ENCODE assay signal across 14 cellular contexts in the genomic region with DNA sequence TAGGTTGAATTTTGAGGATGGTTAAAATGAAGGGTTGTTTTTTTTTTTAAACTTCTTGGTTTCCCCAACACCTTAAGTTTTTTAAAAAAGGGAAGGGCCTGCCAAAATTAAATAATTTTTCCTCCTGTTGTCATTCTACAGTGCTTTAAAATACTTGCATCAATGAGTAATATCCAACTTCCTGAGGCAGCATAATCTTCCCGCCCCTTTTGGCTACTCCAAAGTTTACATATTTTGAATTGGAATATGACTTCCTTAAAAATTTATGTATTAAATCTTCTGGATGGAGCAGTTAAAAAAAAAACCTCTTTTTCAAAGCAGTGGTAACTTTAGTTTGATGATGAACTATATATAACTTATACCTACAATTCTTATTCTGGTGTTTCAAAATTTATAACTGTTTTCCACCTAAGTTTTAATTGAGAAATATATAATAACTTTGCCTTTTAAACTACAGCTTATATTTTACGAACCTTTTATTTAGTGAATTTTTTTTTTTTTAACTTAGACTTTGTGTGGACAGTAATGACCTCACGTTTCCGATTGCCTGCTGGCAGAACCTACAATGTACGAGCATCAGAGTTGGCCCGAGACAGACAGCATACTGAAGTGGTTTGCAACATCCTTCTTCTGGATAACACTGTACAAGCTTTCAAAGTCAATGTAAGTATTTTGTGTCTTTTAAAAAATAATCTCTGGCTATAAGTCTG. TPM values are rescaled to one million over a fixed set of nuclear protein-coding genes. Genes with fewer than 3 reads are reported as not detected.
DNase-seq lines count a peak whose midpoint lies in the region; ATAC-seq, FAIRE-seq and TF ChIP-seq lines count a peak whose summit lies in the region.
"Had no signal": no experiment of that assay in that cellular context is flagged by ENCODE, and none has a peak within 500 bp of the region (broad histone marks: within the 10 kb centered on the region; RNA-seq: fewer than 3 reads in every experiment).

No MANE protein-coding gene starts in this region.

- H3K27ac ChIP-seq in vagina = no peak overlapping the region
- H3K27ac ChIP-seq: esophagus squamous epithelium had no signal

- no peak overlapping the region for H3K4me3 ChIP-seq in foreskin fibroblast (ENCODE audit: low read depth in 1 of 2, low read length in 2 of 2)
- H3K4me3 ChIP-seq in vagina = no peak overlapping the region
- H3K4me3 ChIP-seq: esophagus squamous epithelium had no signal

- no peaks in the 10 kb centered on the region for H3K36me3 ChIP-seq in vagina

- H3K9me3 ChIP-seq in vagina = no peaks in the 10 kb centered on the region
- H3K9me3 ChIP-seq: esophagus squamous epithelium had no signal

- intact Hi-C loops in Right ventricle myocardium inferior (cut with DNase I) = no loop called here
- intact Hi-C loops in cardiac septum (cut with DNase I) = no loop called here
- intact Hi-C loops in vagina (cut with DNase I) = loop anchor here (10.0 kb wide), 1 partner anchor 45 kb away; no protein-coding TSS in a partner anchor

- DNase-seq in Right ventricle myocardium inferior (ENCODE audit: missing footprints) (no peak), cardiac septum (ENCODE audit: low spot score) (no peak), foreskin fibroblast (peak; percentile 78 to 86), vagina (ENCODE audit: extremely low spot score in 2 of 2) (no peak), NCI-H524 (lab: John Stamatoyannopoulos, UW) (no peak), NCI-H2227 (lab: John Stamatoyannopoulos, UW; ENCODE audit: unreplicated experiment) (no peak)
- DNase-seq: activated CD4-positive, alpha-beta T cell treated with anti-CD3 and anti-CD28 coated beads for 1 hour; C1 segment of cervical spinal cord; esophagus squamous epithelium; Kasumi-1 had no signal

- peaks cover 9% of the 10 kb centered on the region for H3K4me1 ChIP-seq in vagina

- TF ChIP-seq POLR2A in vagina (IDR thresholded peaks at IDR 0.05) = no peak

- no peak for TF ChIP-seq CTCF in foreskin fibroblast (IDR thresholded peaks at IDR 0.05; ENCODE audit: low read depth, low read length)
- no peak for TF ChIP-seq CTCF in vagina (IDR thresholded peaks at IDR 0.05)

- ATAC-seq in Right ventricle myocardium inferior = peak; percentile 74
- no peak for ATAC-seq in HG03469 (IDR thresholded peaks at IDR 0.05; ENCODE audit: unreplicated experiment)
- ATAC-seq: activated naive CD4-positive, alpha-beta T cell treated with anti-CD3 and anti-CD28 coated beads, Interleukin-2, amount 50 U/mL, for 72 hours; stimulated activated memory B cell treated with anti-CD40 and anti-IgM and Interleukin-4, amounts not matched to agents 10 μg/mL and 1 μg/mL and 100 μg/mL, for 72 hours had no signal

- peak; percentile 53 for FAIRE-seq in TTC549 (lab: Jason Lieb, UNC)

- no peaks in the 10 kb centered on the region for H3K27me3 ChIP-seq in vagina
- H3K27me3 ChIP-seq: esophagus squamous epithelium had no signal

RNA-seq across cellular contexts. Expression of gene PTPN4, which starts 49.8 kb away (rescaled TPM):
- total RNA-seq in Right ventricle myocardium inferior = 40.4 TPM
- 35.7 TPM for total RNA-seq in cardiac septum
- total RNA-seq in vagina = 31.7 TPM

Comparison
In these comparisons a context has a peak if more than half of its experiments do, and no peak if none do; other contexts are left out.
1. DNase-seq: peak in foreskin fibroblast (2 of 2); none in Right ventricle myocardium inferior (single experiment), cardiac septum (single experiment), vagina (0 of 2), NCI-H524 (0 of 2) and NCI-H2227 (single experiment).